15 cellular contexts compared by ENCODE assay signal in the genomic region with DNA sequence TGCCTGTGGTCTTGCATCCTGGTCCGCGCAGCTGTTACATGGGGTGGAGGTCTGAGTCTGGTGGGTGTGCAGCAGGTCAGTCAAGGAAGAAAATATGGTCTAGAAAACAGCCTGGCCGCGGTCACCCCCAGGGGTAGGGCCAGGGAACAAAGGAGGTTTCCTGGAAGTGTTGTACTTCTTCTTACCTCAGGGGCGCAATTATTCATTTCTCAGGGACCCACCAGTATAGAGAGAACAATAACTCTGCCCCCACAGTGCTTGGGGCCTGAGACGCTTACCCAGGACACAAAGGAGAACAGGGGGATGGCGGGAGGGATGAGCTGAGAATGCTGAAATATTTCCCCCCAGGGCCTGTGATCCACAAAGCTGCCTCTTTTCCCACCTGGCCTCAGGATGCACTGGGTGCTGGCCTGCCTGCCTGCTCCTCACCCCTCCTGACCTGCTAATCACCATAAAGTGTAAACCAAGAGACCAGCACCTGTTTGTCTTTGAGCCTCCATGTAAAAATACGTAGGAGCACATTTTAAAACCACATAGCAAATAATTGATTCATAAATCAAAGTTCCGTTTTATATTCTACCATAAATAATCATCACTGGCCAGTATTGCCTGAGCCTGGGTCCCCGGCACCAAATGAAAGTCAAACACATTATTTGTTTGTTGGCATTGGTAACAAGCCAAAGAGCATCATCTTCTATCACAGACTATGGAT.
A peak's percentile ranks its signal among the peaks of the same experiment; 100 is the strongest.
DNase-seq lines count a peak whose midpoint lies in the region; ATAC-seq and TF ChIP-seq lines count a peak whose summit lies in the region.
"Had no signal": no experiment of that assay in that cellular context is flagged by ENCODE, and none has a peak within 500 bp of the region (broad histone marks: within the 10 kb centered on the region; RNA-seq: fewer than 3 reads in every experiment).

No MANE protein-coding gene starts in this region.

- 92% methylated on average over 10 of the region's 10 CpGs for WGBS in mesenchymal stem cell

- peak overlapping the region; percentile 66 to 79 for H3K27ac ChIP-seq in breast epithelium
- no peak overlapping the region for H3K27ac ChIP-seq in mesenchymal stem cell (ENCODE audit: low read length, poor library complexity, severe bottlenecking)
- peak overlapping the region; percentile 65 to 68 for H3K27ac ChIP-seq in tibial artery
- peak overlapping the region in 1 of 4 donors; percentile 70 for H3K27ac ChIP-seq in Peyer's patch
- H3K27ac ChIP-seq: pancreas had no signal

- no peak overlapping the region for H3K14ac ChIP-seq in mesenchymal stem cell (ENCODE audit: low read length in 2 of 2)

- H2BK5ac ChIP-seq in mesenchymal stem cell (ENCODE audit: low read depth, low read length, poor library complexity, severe bottlenecking), result no peak overlapping the region

- no peak overlapping the region for H3K9ac ChIP-seq in mesenchymal stem cell (ENCODE audit: low read length)

- H3K4me1 Mint-ChIP-seq in MCF 10A (ENCODE audit: insufficient read depth, unreplicated experiment) (no peaks in the 10 kb centered on the region), WTC11 (no peaks in the 10 kb centered on the region)
- H3K4me1 Mint-ChIP-seq: CD8-positive, alpha-beta memory T cell had no signal

- peak overlapping the region; percentile 29 for H4K8ac ChIP-seq in mesenchymal stem cell (ENCODE audit: low read length)

- H4K91ac ChIP-seq in mesenchymal stem cell (ENCODE audit: low read length), result no peak overlapping the region

- H3K23ac ChIP-seq in mesenchymal stem cell (ENCODE audit: low read length in 2 of 2), result no peak overlapping the region

- H3K27me3 Mint-ChIP-seq in MCF 10A (ENCODE audit: insufficient read depth, unreplicated experiment) (peaks cover 28% of the 10 kb centered on the region), WTC11 (ENCODE audit: low read depth) (no peaks in the 10 kb centered on the region; the same call in 1 of the 2 replicates)

- H3K4ac ChIP-seq in mesenchymal stem cell (ENCODE audit: low read depth in 1 of 2, low read length in 2 of 2), result no peak overlapping the region

- peak overlapping the region; percentile 57 for H2BK120ac ChIP-seq in mesenchymal stem cell (ENCODE audit: low read depth, low read length)

- H3K79me1 ChIP-seq in mesenchymal stem cell (replicated peaks; ENCODE audit: low read length, poor library complexity, severe bottlenecking), result no peaks in the 10 kb centered on the region

- TF ChIP-seq POLR2A in breast epithelium (IDR thresholded peaks at IDR 0.05) (no peak), Peyer's patch (IDR thresholded peaks at IDR 0.05) (no peak)

- H3K4me2 ChIP-seq in mesenchymal stem cell (ENCODE audit: low read length, poor library complexity, severe bottlenecking), result no peak overlapping the region
- H3K4me2 ChIP-seq: smooth muscle cell had no signal

- H3K18ac ChIP-seq in mesenchymal stem cell (ENCODE audit: low read depth in 1 of 2, low read length in 2 of 2), result peak overlapping the region in 1 of 2 experiments; percentile 46

- no peak for DNase-seq in breast epithelium (ENCODE audit: low spot score in 2 of 2)
- DNase-seq in MCF 10A (ENCODE audit: unreplicated experiment), result no peak
- no peak for DNase-seq in WTC11 (ENCODE audit: low spot score)
- DNase-seq in mesenchymal stem cell, result no peak
- DNase-seq in tibial artery, result no peak
- DNase-seq in C1 segment of cervical spinal cord (lab: John Stamatoyannopoulos, UW), result no peak
- no peak for DNase-seq in Peyer's patch
- DNase-seq: activated CD4-positive, alpha-beta memory T cell treated with anti-CD3 and anti-CD28 coated beads, Interleukin-2, amount 10 ng/mL, durations not matched to agents 7 days and 5 days; CD8-positive, alpha-beta memory T cell; NCI-H1048; NCI-H748 treated with DMSO at 0.1 percent for 48 hours; pancreas; upper lobe of left lung had no signal

- ATAC-seq in WTC11, result peak; percentile 56
- ATAC-seq in HG02981 (IDR thresholded peaks at IDR 0.05; ENCODE audit: unreplicated experiment), result no peak

- no TSS peak for BruUV-seq in MCF 10A (replicated peaks; lab: Mats Ljungman, UMichigan)

- H3K4me3 Mint-ChIP-seq in MCF 10A (ENCODE audit: unreplicated experiment) (no peak overlapping the region), WTC11 (no peak overlapping the region)
- H3K4me3 Mint-ChIP-seq: activated CD4-positive, alpha-beta memory T cell treated with anti-CD3 and anti-CD28 coated beads, Interleukin-2, amount 10 ng/mL, durations not matched to agents 7 days and 5 days; CD8-positive, alpha-beta memory T cell had no signal

- H3K4me3 ChIP-seq in breast epithelium (no peak overlapping the region), mesenchymal stem cell (ENCODE audit: insufficient read depth in 1 of 2, low read depth in 1 of 2, low read length in 2 of 2) (no peak overlapping the region), tibial artery (no peak overlapping the region), Peyer's patch (no peak overlapping the region)
- H3K4me3 ChIP-seq: pancreas, smooth muscle cell, upper lobe of left lung had no signal

- intact Hi-C loops in breast epithelium (cut with DNase I; ENCODE audit: low total_unique reads) (no loop called here), MCF 10A (cut with micrococcal nuclease) (no loop called here), tibial artery (cut with DNase I; ENCODE audit: low total_unique reads) (no loop called here)

- H2BK12ac ChIP-seq in mesenchymal stem cell (ENCODE audit: low read length in 2 of 2), result peak overlapping the region; percentile 25 to 73

- H3K27me3 ChIP-seq in breast epithelium (no peaks in the 10 kb centered on the region), mesenchymal stem cell (ENCODE audit: control insufficient read depth in 1 of 2, insufficient read depth in 1 of 2, low read length in 2 of 2) (no peaks in the 10 kb centered on the region), tibial artery (no peaks in the 10 kb centered on the region), Peyer's patch (no peaks in the 10 kb centered on the region)
- H3K27me3 ChIP-seq: pancreas, upper lobe of left lung had no signal

- H3K9me3 Mint-ChIP-seq in MCF 10A (ENCODE audit: unreplicated experiment), result no peaks in the 10 kb centered on the region
- peaks cover 19% of the 10 kb centered on the region for H3K9me3 Mint-ChIP-seq in WTC11
- H3K9me3 Mint-ChIP-seq: activated CD4-positive, alpha-beta memory T cell treated with anti-CD3 and anti-CD28 coated beads, Interleukin-2, amount 10 ng/mL, durations not matched to agents 7 days and 5 days; CD8-positive, alpha-beta memory T cell had no signal

- no peaks in the 10 kb centered on the region for H3K36me3 ChIP-seq in breast epithelium
- H3K36me3 ChIP-seq in mesenchymal stem cell (ENCODE audit: control insufficient read depth in 1 of 2, insufficient read depth in 2 of 2, low read depth in 1 of 2, low read length in 2 of 2), result no peaks in the 10 kb centered on the region
- H3K36me3 ChIP-seq in tibial artery, result no peaks in the 10 kb centered on the region
- no peaks in the 10 kb centered on the region for H3K36me3 ChIP-seq in Peyer's patch
- H3K36me3 ChIP-seq: pancreas, upper lobe of left lung had no signal

- peaks cover 8 to 13% of the 10 kb centered on the region in 2 donors for H3K9me3 ChIP-seq in breast epithelium
- H3K9me3 ChIP-seq in mesenchymal stem cell (ENCODE audit: control insufficient read depth, low read length), result no peaks in the 10 kb centered on the region
- no peaks in the 10 kb centered on the region for H3K9me3 ChIP-seq in tibial artery
- H3K9me3 ChIP-seq in Peyer's patch, result no peaks in the 10 kb centered on the region
- H3K9me3 ChIP-seq: pancreas had no signal

- no peak for TF ChIP-seq CTCF in breast epithelium (IDR thresholded peaks at IDR 0.05)
- TF ChIP-seq CTCF in MCF 10A (IDR thresholded peaks at IDR 0.05; ENCODE audit: unreplicated experiment), result no peak
- TF ChIP-seq CTCF in WTC11 (IDR thresholded peaks at IDR 0.05), result no peak
- TF ChIP-seq CTCF in tibial artery (IDR thresholded peaks at IDR 0.05), result no peak
- TF ChIP-seq CTCF in Peyer's patch (IDR thresholded peaks at IDR 0.05), result no peak

- H3K27ac Mint-ChIP-seq in MCF 10A (ENCODE audit: low read depth, unreplicated experiment) (no peak overlapping the region), WTC11 (no peak overlapping the region)
- H3K27ac Mint-ChIP-seq: activated CD4-positive, alpha-beta memory T cell treated with anti-CD3 and anti-CD28 coated beads, Interleukin-2, amount 10 ng/mL, durations not matched to agents 7 days and 5 days had no signal

- H2AK5ac ChIP-seq in mesenchymal stem cell (ENCODE audit: low read length, severe bottlenecking), result no peak overlapping the region

- CTCF ChIA-PET in MCF 10A (lab: Yijun Ruan, JAX), result interaction anchor here (0.6 to 1.2 kb wide), 4 partner anchors 20 to 987 kb away, joined by 3 to 5 read pairs (median 4); no protein-coding TSS in a partner anchor
- CTCF ChIA-PET in WTC11 (lab: Charles Lee), result no interaction called here

- H3K4me1 ChIP-seq in breast epithelium, result peaks cover 0 to 6% of the 10 kb centered on the region in 2 donors
- H3K4me1 ChIP-seq in mesenchymal stem cell (ENCODE audit: control insufficient read depth, insufficient read depth, low read depth, low read length), result peaks cover 6% of the 10 kb centered on the region
- peaks cover 0 to 47% (median 34%) of the 10 kb centered on the region in 4 donors for H3K4me1 ChIP-seq in tibial artery
- peaks cover 0 to 15% (median 0%) of the 10 kb centered on the region in 4 donors for H3K4me1 ChIP-seq in Peyer's patch
- H3K4me1 ChIP-seq: pancreas had no signal

- POLR2A ChIA-PET in MCF 10A (lab: Yijun Ruan, JAX), result interaction anchor here (0.6 kb wide), 1 partner anchor 188 kb away, joined by 4 read pairs; no protein-coding TSS in a partner anchor
- POLR2A ChIA-PET in WTC11 (lab: Charles Lee), result no interaction called here

- no peak overlapping the region for H2AFZ ChIP-seq in mesenchymal stem cell (ENCODE audit: low read depth, low read length)

- H2BK15ac ChIP-seq in mesenchymal stem cell (ENCODE audit: low read depth, poor library complexity, severe bottlenecking), result peak overlapping the region; percentile 70

- H3K36me3 Mint-ChIP-seq in MCF 10A (ENCODE audit: insufficient read depth, unreplicated experiment), result no peaks in the 10 kb centered on the region
- 0 out of 2 replicates have a peak, but pooled peaks cover 5% of the 10 kb centered on the region for H3K36me3 Mint-ChIP-seq in WTC11
